Comparison of ENCODE assay signal across 12 cellular contexts in genomic region chr6:160950507-160950906, GRCh38. TPM values are rescaled to one million over a fixed set of nuclear protein-coding genes. Genes with fewer than 3 reads are reported as not detected.
DNase-seq lines count a peak whose midpoint lies in the region; ATAC-seq, FAIRE-seq and TF ChIP-seq lines count a peak whose summit lies in the region.
"Had no signal": no experiment of that assay in that cellular context is flagged by ENCODE, and none has a peak within 500 bp of the region (broad histone marks: within the 10 kb centered on the region; RNA-seq: fewer than 3 reads in every experiment).

No MANE protein-coding gene starts in this region.

- H3K9me1 ChIP-seq in K562 (ENCODE audit: control insufficient read depth, insufficient read depth, low read length), result no peaks in the 10 kb centered on the region

- H3K4me1 ChIP-seq in HEK293 (ENCODE audit: control insufficient read depth, insufficient read depth, low read length) (0 out of 2 replicates have a peak, but pooled peaks cover 4% of the 10 kb centered on the region), K562 (replicated peaks in 1 of 2; ENCODE audit: control insufficient read depth in 2 of 2, insufficient read depth in 2 of 2, low read length in 2 of 2) (peaks cover 8 to 13% of the 10 kb centered on the region in 2 experiments; a peak in 3 of 5 replicates), right atrium auricular region (peaks cover 0 to 14% of the 10 kb centered on the region in 2 donors), smooth muscle cell (ENCODE audit: low read depth) (peaks cover 13% of the 10 kb centered on the region)

- no peaks in the 10 kb centered on the region for H3F3A ChIP-seq in smooth muscle cell (ENCODE audit: low read depth)

- FAIRE-seq in K562 (lab: Jason Lieb, UNC), result no peak

- intact Hi-C loops in K562 (cut with micrococcal nuclease), result no loop called here

- H3K27ac ChIP-seq in HEK293 (ENCODE audit: extremely low read depth, low read depth, low read length) (no peak overlapping the region), K562 (ENCODE audit: extremely low read depth, low read depth, low read length) (no peak overlapping the region), right atrium auricular region (peak overlapping the region; percentile 65 to 77), smooth muscle cell (ENCODE audit: low read depth) (peak overlapping the region; percentile 81)

- no peak for TF ChIP-seq RAD21 in K562 (CRISPR knock-in tag; conservative IDR thresholded peaks at IDR 0.05 in 1 of 2, IDR thresholded peaks at IDR 0.05 in 1 of 2)

- H3K4me2 ChIP-seq in K562 (ENCODE audit: insufficient read depth, low read length) (no peak overlapping the region), smooth muscle cell (peak overlapping the region; percentile 65)

- no peak for ATAC-seq in K562

- in situ Hi-C loops in K562 (cut with MboI) (no loop called here), KBM-7 (cut with MboI; ENCODE audit: low pct_unique_long_range_greater_than_20kb, low sequenced_read_pairs) (no loop called here)

- WGBS in K562 (ENCODE audit: insufficient coverage, low coverage, missing lambda C conversion rate), result 12% methylated on average over 4 of the region's 4 CpGs
- 11% methylated on average over 4 of the region's 4 CpGs for WGBS in smooth muscle cell (ENCODE audit: low lambda C conversion rate)

- no peaks in the 10 kb centered on the region for H3K79me2 ChIP-seq in K562 (ENCODE audit: control insufficient read depth, insufficient read depth, low read length)
- H3K79me2 ChIP-seq in smooth muscle cell (ENCODE audit: low read depth), result no peaks in the 10 kb centered on the region

- CTCF ChIA-PET in HEK293 (lab: Yijun Ruan, JAX), result interaction anchor here (0.7 to 1.9 kb wide), 3 partner anchors 24 to 420 kb away, joined by 3 to 7 read pairs (median 6); no protein-coding TSS in a partner anchor
- CTCF ChIA-PET in K562 (lab: Yijun Ruan, JAX; ENCODE audit: low intra/inter-chr PET ratio), result no interaction called here

- no peaks in the 10 kb centered on the region for H3K36me3 ChIP-seq in HEK293 (ENCODE audit: control insufficient read depth in 2 of 2, insufficient read depth in 1 of 2, low read length in 2 of 2)
- no peaks in the 10 kb centered on the region for H3K36me3 ChIP-seq in K562 (ENCODE audit: control insufficient read depth, insufficient read depth, low read length)
- no peaks in the 10 kb centered on the region for H3K36me3 ChIP-seq in right atrium auricular region
- H3K36me3 ChIP-seq in smooth muscle cell (ENCODE audit: low read depth), result no peaks in the 10 kb centered on the region

- TF ChIP-seq CTCF in HEK293 (tag by site-specific recombination; IDR thresholded peaks at IDR 0.05), result no peak
- TF ChIP-seq CTCF in K562 (IDR thresholded peaks at IDR 0.05 in 2 of 3, conservative IDR thresholded peaks at IDR 0.05 in 1 of 3; ENCODE audit: insufficient read depth in 2 of 3, low read depth in 1 of 3, low read length in 3 of 3), result no peak
- no peak for TF ChIP-seq CTCF in right atrium auricular region (IDR thresholded peaks at IDR 0.05)
- TF ChIP-seq CTCF in smooth muscle cell (IDR thresholded peaks at IDR 0.05; ENCODE audit: borderline replicate concordance, insufficient read depth, poor library complexity, severe bottlenecking), result no peak

- DNase-seq in K562 (ENCODE audit: extremely low read depth in 1 of 4, low spot score in 3 of 4), result no peak
- no peak for DNase-seq in right atrium auricular region (ENCODE audit: low spot score)
- DNase-seq in smooth muscle cell (lab: John Stamatoyannopoulos, UW; ENCODE audit: unreplicated experiment), result no peak
- no peak for DNase-seq in 8988T
- DNase-seq in NCI-H187 treated with DMSO at 0.1 percent for 48 hours (lab: John Stamatoyannopoulos, UW), result no peak
- DNase-seq in KBM-7, result no peak
- no peak for DNase-seq in NCI-H2171 treated with DMSO at 0.1 percent for 48 hours (lab: John Stamatoyannopoulos, UW)
- DNase-seq: activated CD4-positive, alpha-beta T cell treated with anti-CD3 and anti-CD28 coated beads, Interleukin-2, amount 10 ng/mL, durations not matched to agents 7 days and 5 days; activated naive CD4-positive, alpha-beta T cell treated with anti-CD3 and anti-CD28 coated beads, Interleukin-2, amount 50 U/mL, for 16 hours; left cardiac atrium; NCI-H2081 treated with DMSO at 0.1 percent for 48 hours had no signal

- no peaks in the 10 kb centered on the region for H3K9me3 ChIP-seq in HEK293 (ENCODE audit: control insufficient read depth, insufficient read depth, low read depth, low read length)
- no peaks in the 10 kb centered on the region for H3K9me3 ChIP-seq in K562 (replicated peaks; ENCODE audit: control insufficient read depth, insufficient read depth, low read depth, low read length)
- no peaks in the 10 kb centered on the region for H3K9me3 ChIP-seq in right atrium auricular region
- no peaks in the 10 kb centered on the region for H3K9me3 ChIP-seq in smooth muscle cell (replicated peaks; ENCODE audit: low read depth)

- H3K9ac ChIP-seq in K562 (ENCODE audit: insufficient read depth in 1 of 2, low read depth in 2 of 2, low read length in 2 of 2) (no peak overlapping the region), smooth muscle cell (ENCODE audit: low read depth) (peak overlapping the region; percentile 71)

- no peaks in the 10 kb centered on the region for H4K20me1 ChIP-seq in K562 (replicated peaks; ENCODE audit: control insufficient read depth, insufficient read depth, low read length)
- H4K20me1 ChIP-seq in smooth muscle cell (ENCODE audit: low read depth), result no peaks in the 10 kb centered on the region

- H3K27me3 ChIP-seq in K562 (ENCODE audit: control insufficient read depth in 2 of 2, insufficient read depth in 2 of 2, low read length in 2 of 2) (no peaks in the 10 kb centered on the region; a peak in 1 of 5 replicates), right atrium auricular region (no peaks in the 10 kb centered on the region), smooth muscle cell (ENCODE audit: low read depth) (no peaks in the 10 kb centered on the region)

- POLR2A ChIA-PET in HEK293 (lab: Yijun Ruan, JAX), result no interaction called here
- POLR2A ChIA-PET in K562 (lab: Yijun Ruan, JAX), result interaction anchor here (0.8 to 1.9 kb wide), 2 partner anchors 17 to 21 kb away, joined by 3 to 7 read pairs; no protein-coding TSS in a partner anchor

- TF ChIP-seq EP300 in K562 (IDR thresholded peaks at IDR 0.05; ENCODE audit: low read length), result no peak

- H2AFZ ChIP-seq in K562 (ENCODE audit: low read depth, low read length) (peak overlapping the region; percentile 15; the same call in 1 of the 2 replicates), smooth muscle cell (ENCODE audit: low read depth) (peak overlapping the region; percentile 71)

- BruUV-seq in K562 (replicated peaks; lab: Mats Ljungman, UMichigan), result no TSS peak

- TF ChIP-seq POLR2A in K562 (conservative IDR thresholded peaks at IDR 0.05), result no peak

- H3K4me3 ChIP-seq in HEK293 (ENCODE audit: low read depth, low read length), result no peak overlapping the region
- H3K4me3 ChIP-seq in K562, result no peak overlapping the region
- H3K4me3 ChIP-seq in right atrium auricular region, result no peak overlapping the region
- H3K4me3 ChIP-seq in smooth muscle cell, result no peak overlapping the region

TF ChIP-seq in HEK293, 187 proteins besides CTCF, POLR2A, EP300 and RAD21 (continues in another document):
- TF ChIP-seq ZNF426 (tag by site-specific recombination; IDR thresholded peaks at IDR 0.05), result no peak
- TF ChIP-seq PBX3 (CRISPR knock-in tag; IDR thresholded peaks at IDR 0.05), result no peak
- no peak for TF ChIP-seq ZNF664 (tag by site-specific recombination; IDR thresholded peaks at IDR 0.05)

TF ChIP-seq in K562, 482 proteins besides CTCF, POLR2A, EP300 and RAD21:
- TF ChIP-seq SRF (CRISPR knock-in tag; IDR thresholded peaks at IDR 0.05) (no peak), ATF3 (IDR thresholded peaks at IDR 0.05) (0 out of 2 replicates have a peak, but pooled peaks have one; percentile 9), ATF3 (CRISPR knock-in tag; conservative IDR thresholded peaks at IDR 0.05) (no peak)
TF ChIP-seq in K562: peak in this region for 1.

RNA-seq across cellular contexts. Expression of gene MAP3K4, which starts 41.1 kb away (rescaled TPM):
- total RNA-seq in K562 (2011; cell fraction: chromatin; rRNA removed; ENCODE audit: low replicate concordance), result 89.3 and 263 TPM in 2 replicates
- 37.0 and 55.8 TPM in 2 replicates for total RNA-seq in K562 (2011; cell fraction: nucleolus; rRNA removed)
- 93.4 and 112 TPM in 2 replicates for total RNA-seq in K562 (2011; cell fraction: nucleoplasm; rRNA removed)
- total RNA-seq in K562 (2014; rRNA removed) (47.3 and 48.9 TPM in 2 replicates), K562 (2014; rRNA removed; fragmentation: Illumina TruSeq; extraction: Trizol) (60.0 and 68.2 TPM in 2 replicates), K562 (2015; rRNA removed; fragmentation: Illumina TruSeq; extraction: Trizol) (60.3 and 62.6 TPM in 2 replicates), K562 (2021) (74.2 and 77.2 TPM in 2 replicates), right atrium auricular region (10 to 100 TPM; 15.6 to 17.2 TPM), smooth muscle cell (26.8 and 29.5 TPM in 2 replicates)
- polyA plus RNA-seq in K562 (2011; rRNA removed) (39.0 and 45.1 TPM in 2 replicates), K562 (2014; fragmentation: Illumina TruSeq; extraction: Trizol) (39.4 and 51.8 TPM in 2 replicates), K562 (2014; fragmentation: Nextera tagmentation; extraction: Ambion mirVana) (10 to 100 TPM; 21.0 to 24.0 TPM), K562 (2014; rRNA removed) (40.6 and 44.9 TPM in 2 replicates), smooth muscle cell (14.3 and 17.2 TPM in 2 replicates)
- polyA plus RNA-seq in K562 (2011; cell fraction: cytosol; rRNA removed), result 16.5 and 25.0 TPM in 2 replicates
- 109 and 122 TPM in 2 replicates for polyA plus RNA-seq in K562 (2011; cell fraction: nucleus; rRNA removed)
- polyA plus RNA-seq in K562 (2012), result 24.3 and 31.1 TPM in 2 replicates
- polyA minus RNA-seq in K562 (2011; rRNA and poly(A)+ RNA removed), result 96.3 and 107 TPM in 2 replicates
- 24.5 and 37.7 TPM in 2 replicates for polyA minus RNA-seq in K562 (2011; cell fraction: cytosol; rRNA and poly(A)+ RNA removed)
- polyA minus RNA-seq in K562 (2011; cell fraction: nucleus; rRNA and poly(A)+ RNA removed), result 86.0 and 138 TPM in 2 replicates

Comparison
In these comparisons a context has a peak if more than half of its experiments do, and no peak if none do; other contexts are left out.
1. H3K27ac ChIP-seq: peak in right atrium auricular region (2 of 2) and smooth muscle cell (single experiment); none in HEK293 (single experiment) and K562 (single experiment).